ENCODE assay signal across 34 cellular contexts in genomic region chr1:174880171-174880570, GRCh38.
"Had no signal": no experiment of that assay in that cellular context is flagged by ENCODE, and none has a peak within 500 bp of the region (broad histone marks: within the 10 kb centered on the region; RNA-seq: fewer than 3 reads in every experiment).

No MANE protein-coding gene starts in this region.

- H3K27ac ChIP-seq: adrenal gland, body of pancreas, breast epithelium, cardiac muscle cell, esophagus muscularis mucosa, foreskin keratinocyte, gastrocnemius medialis, heart left ventricle, WERI-Rb-1 had no signal

- H3K36me3 Mint-ChIP-seq: activated naive CD8-positive, alpha-beta T cell treated with anti-CD3 and anti-CD28 coated beads for 36 hours had no signal

- DNase-seq: activated B cell treated with CpG ODN at 0.5 μM for 24 hours; activated CD4-positive, alpha-beta T cell treated with anti-CD3 and anti-CD28 coated beads for 48 hours; activated CD4-positive, alpha-beta T cell treated with anti-CD3 and anti-CD28 coated beads, Interleukin-2, amount 50 U/mL, for 1 hour; activated CD4-positive, alpha-beta T cell treated with anti-CD3 and anti-CD28 coated beads, Interleukin-2, amount 50 U/mL, for 48 hours; activated CD8-positive, alpha-beta memory T cell treated with anti-CD3 and anti-CD28 coated beads for 24 hours; activated CD8-positive, alpha-beta T cell treated with anti-CD3 and anti-CD28 coated beads for 36 hours; activated effector memory CD4-positive, alpha-beta T cell treated with Interleukin-2 at 50 U/mL for 16 hours; activated gamma-delta T cell treated with Interleukin-2 at 50 U/mL for 16 hours; activated naive CD4-positive, alpha-beta T cell treated with Interleukin-2 at 50 U/mL for 16 hours; activated naive CD8-positive, alpha-beta T cell treated with anti-CD3 and anti-CD28 coated beads for 36 hours; activated naive CD8-positive, alpha-beta T cell treated with anti-CD3 and anti-CD28 coated beads, Interleukin-2, amount 50 U/mL, for 24 hours; activated T-cell treated with anti-CD3 and anti-CD28 coated beads, Interleukin-2, amount 50 U/mL, for 4 hours; adrenal gland; amygdala; aorta; body of pancreas; cortex of kidney; dermis blood vessel endothelial cell; effector CD4-positive, alpha-beta T cell; effector memory CD8-positive, alpha-beta T cell; erythroblast; foreskin keratinocyte; gastrocnemius medialis; glutamatergic neuron; heart left ventricle; T1000; WERI-Rb-1 had no signal

- ATAC-seq: activated CD4-positive, CD25-positive, alpha-beta regulatory T cell treated with anti-CD3 and anti-CD28 coated beads, Interleukin-2, amount 50 U/mL, for 24 hours; activated CD8-positive, alpha-beta T cell treated with anti-CD3 and anti-CD28 coated beads for 36 hours; activated naive CD8-positive, alpha-beta T cell treated with anti-CD3 and anti-CD28 coated beads, Interleukin-2, amount 50 U/mL, for 24 hours; activated T-cell treated with anti-CD3 and anti-CD28 coated beads, Interleukin-2, amount 50 U/mL, for 4 hours; activated T-helper 17 cell treated with anti-CD3 and anti-CD28 coated beads, Interleukin-2, amount 50 U/mL, for 72 hours; body of pancreas; effector memory CD8-positive, alpha-beta T cell; foreskin keratinocyte; gastrocnemius medialis; heart left ventricle had no signal

- H3K9me3 Mint-ChIP-seq: activated B cell treated with CpG ODN at 0.5 μM for 24 hours; activated CD8-positive, alpha-beta T cell treated with anti-CD3 and anti-CD28 coated beads for 36 hours; activated naive CD4-positive, alpha-beta T cell treated with anti-CD3 and anti-CD28 coated beads, Interleukin-2, amount 50 U/mL, for 24 hours; activated naive CD8-positive, alpha-beta T cell treated with anti-CD3 and anti-CD28 coated beads for 36 hours; activated naive CD8-positive, alpha-beta T cell treated with anti-CD3 and anti-CD28 coated beads, Interleukin-2, amount 50 U/mL, for 24 hours; activated T-cell treated with anti-CD3 and anti-CD28 coated beads, Interleukin-2, amount 50 U/mL, for 4 hours; activated T-helper 17 cell treated with anti-CD3 and anti-CD28 coated beads, Interleukin-2, amount 50 U/mL, for 72 hours; central memory CD8-positive, alpha-beta T cell; effector memory CD8-positive, alpha-beta T cell had no signal

- H3K27me3 ChIP-seq: adrenal gland, body of pancreas, breast epithelium, cardiac muscle cell, esophagus muscularis mucosa, foreskin keratinocyte, gastrocnemius medialis, heart left ventricle had no signal

- H3K9me3 ChIP-seq: adrenal gland, body of pancreas, breast epithelium, esophagus muscularis mucosa, gastrocnemius medialis, heart left ventricle had no signal

- H3K4me3 Mint-ChIP-seq: activated B cell treated with CpG ODN at 0.5 μM for 24 hours; activated CD8-positive, alpha-beta T cell treated with anti-CD3 and anti-CD28 coated beads for 36 hours; activated naive CD4-positive, alpha-beta T cell treated with anti-CD3 and anti-CD28 coated beads, Interleukin-2, amount 50 U/mL, for 24 hours; activated naive CD8-positive, alpha-beta T cell treated with anti-CD3 and anti-CD28 coated beads for 36 hours; activated naive CD8-positive, alpha-beta T cell treated with anti-CD3 and anti-CD28 coated beads, Interleukin-2, amount 50 U/mL, for 24 hours; activated T-cell treated with anti-CD3 and anti-CD28 coated beads, Interleukin-2, amount 50 U/mL, for 4 hours; activated T-helper 17 cell treated with anti-CD3 and anti-CD28 coated beads, Interleukin-2, amount 50 U/mL, for 72 hours; central memory CD8-positive, alpha-beta T cell; effector memory CD8-positive, alpha-beta T cell had no signal

- H3K27ac Mint-ChIP-seq: activated B cell treated with CpG ODN at 0.5 μM for 24 hours; activated CD8-positive, alpha-beta T cell treated with anti-CD3 and anti-CD28 coated beads for 36 hours; activated naive CD4-positive, alpha-beta T cell treated with anti-CD3 and anti-CD28 coated beads, Interleukin-2, amount 50 U/mL, for 24 hours; activated naive CD8-positive, alpha-beta T cell treated with anti-CD3 and anti-CD28 coated beads for 36 hours; activated naive CD8-positive, alpha-beta T cell treated with anti-CD3 and anti-CD28 coated beads, Interleukin-2, amount 50 U/mL, for 24 hours; activated T-helper 17 cell treated with anti-CD3 and anti-CD28 coated beads, Interleukin-2, amount 50 U/mL, for 72 hours had no signal

- H3K4me3 ChIP-seq: adrenal gland, body of pancreas, breast epithelium, cardiac muscle cell, esophagus muscularis mucosa, gastrocnemius medialis, heart left ventricle had no signal

- H3K27me3 Mint-ChIP-seq: activated B cell treated with CpG ODN at 0.5 μM for 24 hours; activated CD8-positive, alpha-beta T cell treated with anti-CD3 and anti-CD28 coated beads for 36 hours; activated naive CD4-positive, alpha-beta T cell treated with anti-CD3 and anti-CD28 coated beads, Interleukin-2, amount 50 U/mL, for 24 hours; activated naive CD8-positive, alpha-beta T cell treated with anti-CD3 and anti-CD28 coated beads for 36 hours; activated naive CD8-positive, alpha-beta T cell treated with anti-CD3 and anti-CD28 coated beads, Interleukin-2, amount 50 U/mL, for 24 hours; activated T-helper 17 cell treated with anti-CD3 and anti-CD28 coated beads, Interleukin-2, amount 50 U/mL, for 72 hours; central memory CD8-positive, alpha-beta T cell; effector memory CD8-positive, alpha-beta T cell had no signal
